In genomic region chr2:138423198-138423597, GRCh38 we compare ENCODE assay signal across 28 cellular contexts.
"Had no signal": no experiment of that assay in that cellular context is flagged by ENCODE, and none has a peak within 500 bp of the region (broad histone marks: within the 10 kb centered on the region; RNA-seq: fewer than 3 reads in every experiment).

No MANE protein-coding gene starts in this region.

- H3K27ac ChIP-seq: dorsolateral prefrontal cortex, esophagus muscularis mucosa, foreskin keratinocyte, gastroesophageal sphincter, heart left ventricle, neural progenitor cell, ovary, psoas muscle, skin epidermis, spleen, thoracic aorta, tibial nerve, upper lobe of right lung, vagina had no signal

- H3K4me2 ChIP-seq: neural progenitor cell had no signal

- H3K9ac ChIP-seq: neural progenitor cell had no signal

- H3K36me3 ChIP-seq: esophagus muscularis mucosa, gastroesophageal sphincter, heart left ventricle, neural progenitor cell, ovary, spleen, thoracic aorta, tibial nerve, upper lobe of right lung had no signal

- FAIRE-seq: islet of Langerhans had no signal

- H3K4me3 ChIP-seq: dorsolateral prefrontal cortex, esophagus muscularis mucosa, gastroesophageal sphincter, heart left ventricle, neural progenitor cell, ovary, psoas muscle, skin epidermis, spleen, thoracic aorta, tibial nerve, upper lobe of right lung, vagina had no signal

- H3K9me3 ChIP-seq: ovary, psoas muscle, vagina had no signal

- H3K4me1 ChIP-seq: neural progenitor cell, spleen had no signal

- H2AFZ ChIP-seq: neural progenitor cell had no signal

- ATAC-seq: foreskin keratinocyte; gastroesophageal sphincter; heart left ventricle; left colon; naive thymus-derived CD4-positive, alpha-beta T cell; psoas muscle; right cardiac atrium; stimulated activated memory B cell treated with anti-CD40 and anti-IgM and Interleukin-4, amounts not matched to agents 10 μg/mL and 1 μg/mL and 100 μg/mL, for 72 hours; stimulated activated naive CD8-positive, alpha-beta T cell treated with anti-CD3 and anti-CD28 coated beads, Interleukin-15, Interleukin-2, amounts not matched to agents 100 U/mL and 50 U/mL, for 24 hours; upper lobe of right lung had no signal

- DNase-seq: dorsolateral prefrontal cortex; effector CD4-positive, alpha-beta T cell; foreskin keratinocyte; heart left ventricle; hippocampal formation; kidney glomerular epithelial cell; left colon; mesendoderm; midbrain; naive thymus-derived CD4-positive, alpha-beta T cell; ovary; posterior cingulate gyrus; psoas muscle; right cardiac atrium; spleen; stimulated activated CD4-positive, alpha-beta T cell treated with anti-CD3 and anti-CD28 coated beads, Interleukin-4, amount 100 ng/mL, for 4 hours; stimulated activated naive CD8-positive, alpha-beta T cell treated with anti-CD3 and anti-CD28 coated beads, Interleukin-15, Interleukin-2, amounts not matched to agents 100 U/mL and 50 U/mL, for 24 hours; substantia nigra; upper lobe of right lung had no signal

- H3K27me3 ChIP-seq: dorsolateral prefrontal cortex, esophagus muscularis mucosa, foreskin keratinocyte, gastroesophageal sphincter, heart left ventricle, neural progenitor cell, ovary, spleen, tibial nerve, upper lobe of right lung, vagina had no signal
